ENCODE assay signal across 9 cellular contexts in the genomic region with DNA sequence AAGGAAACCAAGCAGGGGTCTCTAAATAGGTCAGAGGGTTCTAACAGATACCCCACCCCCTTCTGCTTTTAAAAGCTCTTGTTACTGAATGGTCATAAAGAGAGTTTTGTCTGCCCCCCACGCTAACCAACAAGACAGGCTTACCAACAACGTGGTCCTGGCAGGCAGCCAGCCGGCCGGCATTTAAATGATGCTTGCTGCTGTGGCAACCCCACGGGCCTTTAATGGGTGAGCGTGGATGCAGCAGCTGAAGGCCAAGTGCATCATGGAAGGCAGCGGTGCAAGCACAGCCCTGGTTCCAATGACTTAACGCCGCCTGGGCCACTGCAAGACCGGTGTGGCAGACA. TPM values are rescaled to one million over a fixed set of nuclear protein-coding genes. Genes with fewer than 3 reads are reported as not detected.
DNase-seq lines count a peak whose midpoint lies in the region; ATAC-seq and TF ChIP-seq lines count a peak whose summit lies in the region.
"Had no signal": no experiment of that assay in that cellular context is flagged by ENCODE, and none has a peak within 500 bp of the region (broad histone marks: within the 10 kb centered on the region; RNA-seq: fewer than 3 reads in every experiment).

No MANE protein-coding gene starts in this region.

- H3K27ac ChIP-seq in body of pancreas: no peak overlapping the region
- H3K27ac ChIP-seq in osteoblast (ENCODE audit: low read depth, low read length): no peak overlapping the region
- no peak overlapping the region for H3K27ac ChIP-seq in upper lobe of right lung

- no peaks in the 10 kb centered on the region for H3K36me3 ChIP-seq in body of pancreas (replicated peaks in 1 of 2; ENCODE audit: insufficient read depth in 1 of 2, low read depth in 2 of 2)
- peaks cover 9% of the 10 kb centered on the region for H3K36me3 ChIP-seq in osteoblast (ENCODE audit: insufficient read depth, low read length)
- no peaks in the 10 kb centered on the region for H3K36me3 ChIP-seq in upper lobe of right lung

- peaks cover 10% of the 10 kb centered on the region for H3K4me1 ChIP-seq in body of pancreas
- H3K4me1 ChIP-seq in osteoblast (ENCODE audit: insufficient read depth, low read length): peaks cover 33% of the 10 kb centered on the region
- peaks cover 15% of the 10 kb centered on the region for H3K4me1 ChIP-seq in upper lobe of right lung

- H3K27ac Mint-ChIP-seq in T-helper 17 cell: no peak overlapping the region

- H3K4me3 ChIP-seq in body of pancreas (no peak overlapping the region), osteoblast (ENCODE audit: insufficient read depth, low read length) (no peak overlapping the region), upper lobe of right lung (no peak overlapping the region)

- H3K9me3 ChIP-seq in body of pancreas: no peaks in the 10 kb centered on the region
- H3K9me3 ChIP-seq in osteoblast (ENCODE audit: low read depth, low read length): no peaks in the 10 kb centered on the region
- H3K9me3 ChIP-seq in T-helper 17 cell (ENCODE audit: control insufficient read depth, low read length, poor library complexity, severe bottlenecking): no peaks in the 10 kb centered on the region
- H3K9me3 ChIP-seq in upper lobe of right lung: no peaks in the 10 kb centered on the region

- H3K4me2 ChIP-seq in osteoblast (ENCODE audit: insufficient read depth, low read length): peak overlapping the region; percentile 49

- no peaks in the 10 kb centered on the region for H3K4me1 Mint-ChIP-seq in T-helper 17 cell

- ATAC-seq in body of pancreas: no peak
- ATAC-seq in T-helper 17 cell: no peak
- no peak for ATAC-seq in upper lobe of right lung
- ATAC-seq: left cardiac atrium had no signal

- no peaks in the 10 kb centered on the region for H3K36me3 Mint-ChIP-seq in T-helper 17 cell (ENCODE audit: low read depth)

- H4K20me1 ChIP-seq in osteoblast (ENCODE audit: insufficient read depth, low read length): peaks cover 6% of the 10 kb centered on the region

- H2AFZ ChIP-seq in osteoblast (ENCODE audit: low read length): no peak overlapping the region

- peaks cover 66% of the 10 kb centered on the region for H3K27me3 Mint-ChIP-seq in T-helper 17 cell

- H3K27me3 ChIP-seq in body of pancreas (no peaks in the 10 kb centered on the region), osteoblast (ENCODE audit: insufficient read depth, low read length) (no peaks in the 10 kb centered on the region), upper lobe of right lung (no peaks in the 10 kb centered on the region)

- no peak for TF ChIP-seq POLR2A in body of pancreas (IDR thresholded peaks at IDR 0.05)

- 18 to 52% methylated on average over 4 to 10 of the region's 10 CpGs for WGBS in body of pancreas, 2 donors

- TF ChIP-seq CTCF in body of pancreas (IDR thresholded peaks at IDR 0.05) (no peak), osteoblast (IDR thresholded peaks at IDR 0.05; ENCODE audit: extremely low read depth, low read depth, low read length) (no peak), upper lobe of right lung (IDR thresholded peaks at IDR 0.05) (no peak)

- intact Hi-C loops in body of pancreas (cut with DNase I) (no loop called here), upper lobe of right lung (cut with DNase I) (no loop called here)

- H3K4me3 Mint-ChIP-seq in T-helper 17 cell: no peak overlapping the region

- DNase-seq in EH (ENCODE audit: low read depth) (peak; percentile 46), NCI-H187 treated with DMSO at 0.1 percent for 48 hours (lab: John Stamatoyannopoulos, UW) (peak; percentile 81), body of pancreas (peak in 3 of 4 donors; percentile 35 to 52 (median 52)), osteoblast (ENCODE audit: insufficient read length, low spot score, missing footprints) (no peak), NCI-H1694 (lab: John Stamatoyannopoulos, UW) (no peak), T-helper 17 cell (no peak), upper lobe of right lung (no peak)
- no peak for DNase-seq in activated CD4-positive, alpha-beta T cell treated with anti-CD3 and anti-CD28 coated beads for 48 hours
- DNase-seq: left cardiac atrium had no signal

- H3K79me2 ChIP-seq in osteoblast (ENCODE audit: insufficient read depth, low read length): peaks cover 65% of the 10 kb centered on the region

RNA-seq across cellular contexts. Expression of a gene that starts 29.7 kb away (rescaled TPM):
- total RNA-seq in body of pancreas (1 to 10 TPM; 4.3 to 8.0 TPM), osteoblast (120 and 144 TPM in 2 replicates), T-helper 17 cell (10 to 100 TPM in 1 of 2 donors, 1 to 10 TPM in 1; 2.9 to 15.6 TPM), upper lobe of right lung (137 TPM)

Comparison
In these comparisons a context has a peak if more than half of its experiments do, and no peak if none do; other contexts are left out.
1. DNase-seq: peak in EH (single experiment), NCI-H187 treated with DMSO at 0.1 percent for 48 hours (single experiment) and body of pancreas (3 of 4); none in osteoblast (single experiment), NCI-H1694 (single experiment), T-helper 17 cell (0 of 3), upper lobe of right lung (single experiment) and activated CD4-positive, alpha-beta T cell treated with anti-CD3 and anti-CD28 coated beads for 48 hours (single experiment).